12 cellular contexts compared by ENCODE assay signal in genomic region chr1:22412932-22413727, GRCh38. TPM values are rescaled to one million over a fixed set of nuclear protein-coding genes. Genes with fewer than 3 reads are reported as not detected.
DNase-seq lines count a peak whose midpoint lies in the region; ATAC-seq, FAIRE-seq and TF ChIP-seq lines count a peak whose summit lies in the region.
"Had no signal": no experiment of that assay in that cellular context is flagged by ENCODE, and none has a peak within 500 bp of the region (broad histone marks: within the 10 kb centered on the region; RNA-seq: fewer than 3 reads in every experiment).

No MANE protein-coding gene starts in this region.

- H3K4me2 ChIP-seq in fibroblast of lung (ENCODE audit: extremely low read depth, insufficient read depth, low read length): no peak overlapping the region
- H3K4me2 ChIP-seq: KMS-11 had no signal

- 29 to 35% methylated on average over 8 of the region's 8 CpGs for WGBS in pancreas, 2 donors

- peak; percentile 60 for DNase-seq in GM03348 (ENCODE audit: low spot score)
- no peak for DNase-seq in RWPE2 (ENCODE audit: low spot score)
- DNase-seq in fibroblast of lung (ENCODE audit: low read depth in 2 of 2): peak; percentile 16 to 27
- DNase-seq in pancreas: peak in 5 of 6 donors; percentile 33 to 47 (median 44)
- DNase-seq in NCI-H1694 treated with DMSO at 0.1 percent for 48 hours (lab: John Stamatoyannopoulos, UW): no peak
- no peak for DNase-seq in GM19239 (ENCODE audit: insufficient read length, low spot score)
- DNase-seq: activated CD4-positive, alpha-beta T cell treated with anti-CD3 and anti-CD28 coated beads for 48 hours had no signal

- H3K27ac ChIP-seq in RWPE2 (ENCODE audit: poor library complexity, severe bottlenecking): no peak overlapping the region
- no peak overlapping the region for H3K27ac ChIP-seq in fibroblast of lung (ENCODE audit: insufficient read depth, low read length)
- H3K27ac ChIP-seq in pancreas: peak overlapping the region; percentile 12 to 87 (median 70)
- H3K27ac ChIP-seq: KMS-11 had no signal

- H3K9me3 ChIP-seq in RWPE2 (ENCODE audit: severe bottlenecking) (no peaks in the 10 kb centered on the region), fibroblast of lung (ENCODE audit: control insufficient read depth, insufficient read depth, low read depth, low read length) (no peaks in the 10 kb centered on the region), pancreas (no peaks in the 10 kb centered on the region)

- intact Hi-C loops in pancreas (cut with DNase I): loop anchor here in 1 of 3 donors (10.0 kb wide), 1 partner anchor 278 kb away; no protein-coding TSS in a partner anchor

- no peaks in the 10 kb centered on the region for H4K20me1 ChIP-seq in fibroblast of lung (ENCODE audit: control insufficient read depth, extremely low read depth, insufficient read depth, low read length)

- H3K36me3 ChIP-seq in RWPE2 (ENCODE audit: low read depth) (no peaks in the 10 kb centered on the region), fibroblast of lung (ENCODE audit: control insufficient read depth, insufficient read depth, low read length) (no peaks in the 10 kb centered on the region), pancreas (no peaks in the 10 kb centered on the region)

- TF ChIP-seq CTCF in RWPE2 (IDR thresholded peaks at IDR 0.05; ENCODE audit: poor library complexity, severe bottlenecking) (no peak), fibroblast of lung (conservative IDR thresholded peaks at IDR 0.05 in 1 of 2, IDR thresholded peaks at IDR 0.05 in 1 of 2; ENCODE audit: low read depth in 1 of 2, low read length in 2 of 2) (no peak), pancreas (IDR thresholded peaks at IDR 0.05) (no peak)

- FAIRE-seq in pancreas (lab: Jason Lieb, UNC) (no peak), GM19239 (lab: Jason Lieb, UNC) (no peak)
- FAIRE-seq: D721Med, endometrium had no signal

- H3K4me3 ChIP-seq in RWPE2 (ENCODE audit: severe bottlenecking) (no peak overlapping the region), fibroblast of lung (replicated peaks in 1 of 4; ENCODE audit: control extremely low read depth in 1 of 4, insufficient read depth in 1 of 4, low read depth in 3 of 4, low read length in 4 of 4) (no peak overlapping the region), pancreas (no peak overlapping the region)

- ATAC-seq in RWPE2 (ENCODE audit: low read depth): 0 out of 3 replicates have a peak, but pooled peaks have one; percentile 22
- ATAC-seq in pancreas: peak; percentile 28 to 61 (median 45)
- no peak for ATAC-seq in HG02884 (IDR thresholded peaks at IDR 0.05; ENCODE audit: unreplicated experiment)
- ATAC-seq in GM18870 (IDR thresholded peaks at IDR 0.05; ENCODE audit: unreplicated experiment): no peak

- H3K27me3 ChIP-seq in RWPE2 (ENCODE audit: insufficient read depth, poor library complexity, severe bottlenecking): no peaks in the 10 kb centered on the region
- H3K27me3 ChIP-seq in fibroblast of lung (ENCODE audit: control insufficient read depth, insufficient read depth, low read length): peaks cover 2% of the 10 kb centered on the region
- H3K27me3 ChIP-seq in pancreas: no peaks in the 10 kb centered on the region

- H3K4me1 ChIP-seq in RWPE2 (ENCODE audit: insufficient read depth, poor library complexity, severe bottlenecking) (peaks cover 8% of the 10 kb centered on the region), fibroblast of lung (ENCODE audit: control insufficient read depth, extremely low read depth, insufficient read depth, low read length) (peaks cover 2% of the 10 kb centered on the region), pancreas (peaks cover 13 to 25% (median 22%) of the 10 kb centered on the region in 3 donors)

- no peak overlapping the region for H3K9ac ChIP-seq in fibroblast of lung (ENCODE audit: insufficient read depth, low read length)
- H3K9ac ChIP-seq: KMS-11 had no signal

- no peak overlapping the region for H2AFZ ChIP-seq in fibroblast of lung (ENCODE audit: low read length)

- H3K79me2 ChIP-seq in fibroblast of lung (ENCODE audit: control insufficient read depth, insufficient read depth, low read length): no peaks in the 10 kb centered on the region

RNA-seq across cellular contexts. Expression of gene ZBTB40, which starts 38.5 kb away (rescaled TPM):
- 9.5 and 12.4 TPM in 2 replicates for total RNA-seq in fibroblast of lung
- polyA plus RNA-seq in fibroblast of lung: 3.4 and 3.5 TPM in 2 replicates
- polyA plus RNA-seq in fibroblast of lung (2012): 4.3 and 4.6 TPM in 2 replicates
- polyA minus RNA-seq in fibroblast of lung (ENCODE audit: low replicate concordance): 12.4 and 21.2 TPM in 2 replicates
- 10 to 100 TPM in 3 of 6 donors, 1 to 10 TPM in 3; 6.2 to 16.0 (median 9.8) TPM for total RNA-seq in pancreas
- 1 to 10 TPM; 9.0 to 9.8 TPM for polyA plus RNA-seq in pancreas

Comparison
In these comparisons a context has a peak if more than half of its experiments do, and no peak if none do; other contexts are left out.
1. DNase-seq: peak in GM03348 (single experiment), fibroblast of lung (2 of 2) and pancreas (5 of 6); none in RWPE2 (single experiment), NCI-H1694 treated with DMSO at 0.1 percent for 48 hours (single experiment) and GM19239 (single experiment).
2. ATAC-seq: peak in RWPE2 (single experiment) and pancreas (4 of 4); none in HG02884 (single experiment) and GM18870 (single experiment).
3. H3K27ac ChIP-seq: peak in pancreas (4 of 4); none in RWPE2 (single experiment) and fibroblast of lung (single experiment).